Comparison of ENCODE assay signal across 15 cellular contexts in the genomic region with DNA sequence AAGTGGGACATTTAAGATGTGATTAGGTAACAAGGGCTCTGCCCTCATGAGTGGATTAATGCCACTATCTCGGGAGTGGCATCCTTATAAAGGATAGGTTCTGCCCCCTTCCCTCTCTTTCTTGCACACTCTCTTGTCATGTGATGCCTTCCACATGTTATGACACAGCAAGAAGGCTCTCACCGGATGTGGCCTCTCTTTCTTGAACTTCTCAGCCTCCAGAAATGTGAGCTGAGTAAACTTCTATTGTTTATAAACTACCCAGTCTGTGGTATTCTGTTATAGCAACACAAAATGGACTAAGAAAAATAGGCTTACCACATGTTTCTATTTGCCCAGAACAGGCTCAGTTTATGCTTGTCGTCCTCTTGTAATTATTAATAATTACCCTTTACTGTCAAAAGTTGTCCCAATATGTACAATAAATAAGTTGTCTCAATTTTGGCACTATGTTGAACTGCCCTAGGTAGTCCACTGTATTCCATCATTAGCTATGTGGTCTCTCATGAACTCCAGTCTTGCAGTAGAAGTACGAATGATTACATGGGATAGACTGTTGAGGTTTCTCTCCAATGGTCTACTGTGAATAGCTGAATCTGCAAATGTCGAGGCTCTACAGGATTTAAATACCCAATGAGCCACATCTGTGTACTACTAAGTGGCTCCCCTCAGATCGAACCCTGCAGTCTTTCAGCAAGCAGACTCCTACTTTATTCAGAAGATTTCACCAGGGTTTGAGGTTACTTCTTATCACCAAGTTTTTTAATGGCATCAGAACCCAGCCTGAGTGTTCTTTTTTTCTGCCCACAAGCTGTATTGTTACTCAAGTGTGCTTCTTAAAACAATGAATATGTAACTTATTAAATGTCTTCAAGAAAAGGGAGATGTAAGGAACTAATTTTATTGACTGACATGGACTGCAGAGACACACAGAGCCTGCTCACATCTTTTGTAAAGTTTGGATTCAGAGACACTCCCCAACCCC.
DNase-seq lines count a peak whose midpoint lies in the region; ATAC-seq and TF ChIP-seq lines count a peak whose summit lies in the region.
"Had no signal": no experiment of that assay in that cellular context is flagged by ENCODE, and none has a peak within 500 bp of the region (broad histone marks: within the 10 kb centered on the region; RNA-seq: fewer than 3 reads in every experiment).

No MANE protein-coding gene starts in this region.

- CTCF ChIA-PET in mammary epithelial cell (lab: Charles Lee; ENCODE audit: low non-redundant PET), result no interaction called here
- CTCF ChIA-PET in OCI-LY7 (lab: Charles Lee; ENCODE audit: unreplicated experiment), result no interaction called here

- H3K9ac ChIP-seq in MM.1S (ENCODE audit: low read length), result no peak overlapping the region
- H3K9ac ChIP-seq in mammary epithelial cell (ENCODE audit: insufficient read depth, low read length), result no peak overlapping the region

- TF ChIP-seq CTCF in MM.1S (IDR thresholded peaks at IDR 0.05; ENCODE audit: low read length) (no peak), mammary epithelial cell (conservative IDR thresholded peaks at IDR 0.05 in 1 of 2, IDR thresholded peaks at IDR 0.05 in 1 of 2; ENCODE audit: extremely low read depth in 1 of 2, insufficient read depth in 1 of 2, low read depth in 1 of 2, low read length in 2 of 2) (no peak), heart right ventricle (IDR thresholded peaks at IDR 0.05) (no peak), OCI-LY7 (conservative IDR thresholded peaks at IDR 0.05; ENCODE audit: low read length) (no peak)

- H3K36me3 ChIP-seq in MM.1S (replicated peaks; ENCODE audit: insufficient read depth, low read length) (no peaks in the 10 kb centered on the region), mammary epithelial cell (ENCODE audit: insufficient read depth, low read length) (no peaks in the 10 kb centered on the region), heart right ventricle (no peaks in the 10 kb centered on the region), OCI-LY7 (ENCODE audit: insufficient read depth, low read length) (no peaks in the 10 kb centered on the region)

- H3K4me2 ChIP-seq in MM.1S (ENCODE audit: low read depth, low read length) (no peak overlapping the region), mammary epithelial cell (ENCODE audit: insufficient read depth, low read depth, low read length) (no peak overlapping the region), OCI-LY7 (ENCODE audit: low read length) (no peak overlapping the region)

- H4K20me1 ChIP-seq in MM.1S (ENCODE audit: insufficient read depth, low read length) (no peaks in the 10 kb centered on the region), mammary epithelial cell (ENCODE audit: insufficient read depth, low read length) (no peaks in the 10 kb centered on the region), OCI-LY7 (ENCODE audit: insufficient read depth, low read length) (no peaks in the 10 kb centered on the region)

- intact Hi-C loops in mammary epithelial cell (cut with micrococcal nuclease) (no loop called here), heart right ventricle (cut with DNase I) (no loop called here), OCI-LY7 (cut with micrococcal nuclease; ENCODE audit: unreplicated experiment) (no loop called here)

- BruUV-seq in mammary epithelial cell (replicated peaks; lab: Mats Ljungman, UMichigan) (no TSS peak), OCI-LY7 (replicated peaks; lab: Mats Ljungman, UMichigan) (no TSS peak)

- in situ Hi-C loops in mammary epithelial cell (cut with MboI; ENCODE audit: low sequenced_read_pairs in 2 of 2), result no loop called here

- DNase-seq in EL (peak; percentile 75), MM.1S (peak; percentile 28), mammary epithelial cell (peak; percentile 57), kidney tubule cell (ENCODE audit: low spot score) (peak; percentile 78), COLO829 (ENCODE audit: low spot score) (no peak), heart right ventricle (no peak), NCI-H2196 treated with DMSO at 0.1 percent for 48 hours (lab: John Stamatoyannopoulos, UW; ENCODE audit: unreplicated experiment) (no peak), OCI-LY7 (ENCODE audit: low spot score) (no peak)
- DNase-seq: body of pancreas; erythroblast; islet precursor cell; naive thymus-derived CD4-positive, alpha-beta T cell; NCI-H1694; NCI-H748 treated with DMSO at 0.1 percent for 48 hours; retina had no signal

- dilution Hi-C loops in mammary epithelial cell (cut with HindIII; ENCODE audit: low sequenced_read_pairs), result no loop called here

- H3K27ac ChIP-seq in MM.1S (ENCODE audit: low read length) (no peak overlapping the region), mammary epithelial cell (ENCODE audit: insufficient read depth, low read depth, low read length) (no peak overlapping the region), heart right ventricle (no peak overlapping the region), OCI-LY7 (ENCODE audit: low read depth, low read length, poor library complexity, severe bottlenecking) (no peak overlapping the region)
- H3K27ac ChIP-seq: body of pancreas had no signal

- H3K27me3 ChIP-seq in MM.1S (replicated peaks; ENCODE audit: insufficient read depth, low read length), result no peaks in the 10 kb centered on the region
- no peaks in the 10 kb centered on the region for H3K27me3 ChIP-seq in mammary epithelial cell (ENCODE audit: insufficient read depth, low read length)
- no peaks in the 10 kb centered on the region for H3K27me3 ChIP-seq in heart right ventricle
- H3K27me3 ChIP-seq: body of pancreas had no signal

- no peaks in the 10 kb centered on the region for H3K9me2 ChIP-seq in MM.1S (replicated peaks; ENCODE audit: insufficient read depth, low read length)
- H3K9me2 ChIP-seq in OCI-LY7 (ENCODE audit: insufficient read depth, low read length), result no peaks in the 10 kb centered on the region

- H3K79me2 ChIP-seq in MM.1S (ENCODE audit: low read length) (no peaks in the 10 kb centered on the region), mammary epithelial cell (ENCODE audit: insufficient read depth, low read length) (no peaks in the 10 kb centered on the region), OCI-LY7 (ENCODE audit: insufficient read depth, low read depth, low read length) (no peaks in the 10 kb centered on the region)

- H3K9me3 ChIP-seq in MM.1S (replicated peaks; ENCODE audit: insufficient read depth, low read length) (no peaks in the 10 kb centered on the region), mammary epithelial cell (replicated peaks; ENCODE audit: insufficient read depth, low read length) (no peaks in the 10 kb centered on the region), heart right ventricle (peaks cover 0 to 5% (median 0%) of the 10 kb centered on the region in 11 donors), OCI-LY7 (ENCODE audit: low read length) (no peaks in the 10 kb centered on the region)
- H3K9me3 ChIP-seq: body of pancreas had no signal

- no peak overlapping the region for H3K4me3 ChIP-seq in MM.1S (ENCODE audit: low read length)
- H3K4me3 ChIP-seq in mammary epithelial cell (replicated peaks in 1 of 3; ENCODE audit: insufficient read depth in 1 of 3, low read depth in 2 of 3, low read length in 3 of 3), result no peak overlapping the region
- no peak overlapping the region for H3K4me3 ChIP-seq in heart right ventricle
- H3K4me3 ChIP-seq in OCI-LY7 (ENCODE audit: low read depth, low read length, poor library complexity, severe bottlenecking), result no peak overlapping the region
- H3K4me3 ChIP-seq: body of pancreas had no signal

- 63% methylated on average over 4 of the region's 6 CpGs for WGBS in mammary epithelial cell (ENCODE audit: low coverage, missing lambda C conversion rate)
- 82 to 89% methylated on average over 6 of the region's 6 CpGs for WGBS in heart right ventricle, 2 donors

- H2AFZ ChIP-seq in MM.1S (ENCODE audit: low read length), result no peak overlapping the region
- no peak overlapping the region for H2AFZ ChIP-seq in mammary epithelial cell (ENCODE audit: low read depth, low read length)
- H2AFZ ChIP-seq in OCI-LY7 (ENCODE audit: low read length), result no peak overlapping the region

- POLR2A ChIA-PET in OCI-LY7 (lab: Charles Lee), result no interaction called here

- H3K4me1 ChIP-seq in MM.1S (ENCODE audit: low read length) (no peaks in the 10 kb centered on the region), mammary epithelial cell (ENCODE audit: insufficient read depth, low read length) (no peaks in the 10 kb centered on the region), heart right ventricle (no peaks in the 10 kb centered on the region), OCI-LY7 (ENCODE audit: insufficient read depth, low read length, poor library complexity, severe bottlenecking) (no peaks in the 10 kb centered on the region)
- H3K4me1 ChIP-seq: body of pancreas had no signal

- no peaks in the 10 kb centered on the region for H3F3A ChIP-seq in MM.1S (ENCODE audit: insufficient read depth, low read length)

- ATAC-seq in heart right ventricle, result no peak
- ATAC-seq: body of pancreas; naive thymus-derived CD4-positive, alpha-beta T cell had no signal

Comparison
In these comparisons a context has a peak if more than half of its experiments do, and no peak if none do; other contexts are left out.
1. DNase-seq: peak in EL (single experiment), MM.1S (single experiment), mammary epithelial cell (single experiment) and kidney tubule cell (single experiment); none in COLO829 (single experiment), heart right ventricle (0 of 2), NCI-H2196 treated with DMSO at 0.1 percent for 48 hours (single experiment) and OCI-LY7 (single experiment).